Comparison of ENCODE assay signal across 14 cellular contexts in the genomic region with DNA sequence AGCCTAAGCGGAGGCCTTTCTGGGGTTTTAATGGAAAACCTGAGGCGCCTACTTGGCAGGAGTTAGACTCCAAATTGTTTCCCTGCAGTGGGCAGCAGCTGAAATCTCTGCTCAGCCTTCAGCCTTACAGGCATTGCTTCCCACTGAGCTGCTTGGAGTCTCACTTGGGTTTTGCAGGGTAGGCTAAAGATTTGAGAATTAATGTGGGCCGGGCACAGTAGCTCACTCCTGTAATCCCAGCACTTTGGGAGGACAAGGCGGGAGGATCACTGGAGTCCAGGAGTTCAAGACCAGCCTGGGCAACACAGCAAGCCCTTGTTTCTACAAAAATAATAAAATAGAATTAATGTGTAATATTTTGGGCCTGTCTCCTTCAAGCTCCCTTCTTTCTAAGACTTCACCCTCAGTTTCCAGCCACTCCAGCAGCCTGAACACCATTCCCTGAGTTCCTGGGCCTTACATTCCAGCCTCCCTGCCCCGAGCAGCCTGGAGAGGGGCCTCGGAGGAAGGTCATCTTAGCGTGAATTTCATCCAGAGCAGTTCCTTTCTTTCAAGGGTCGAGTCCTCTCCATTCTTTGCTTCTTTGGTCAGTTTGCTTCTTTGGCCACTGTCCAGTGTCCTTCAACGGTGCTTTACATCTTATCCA. TPM values are rescaled to one million over a fixed set of nuclear protein-coding genes. Genes with fewer than 3 reads are reported as not detected.
DNase-seq lines count a peak whose midpoint lies in the region; ATAC-seq and TF ChIP-seq lines count a peak whose summit lies in the region.
"Had no signal": no experiment of that assay in that cellular context is flagged by ENCODE, and none has a peak within 500 bp of the region (broad histone marks: within the 10 kb centered on the region; RNA-seq: fewer than 3 reads in every experiment).

No MANE protein-coding gene starts in this region.

- H3K4me3 ChIP-seq in MM.1S (ENCODE audit: low read length) (peak overlapping the region; percentile 42), coronary artery (peak overlapping the region; percentile 59), mucosa of stomach (ENCODE audit: low read length) (no peak overlapping the region), stomach smooth muscle (ENCODE audit: low read length in 2 of 2) (peak overlapping the region; percentile 67 to 70)

- H3K9ac ChIP-seq in MM.1S (ENCODE audit: low read length) (peak overlapping the region; percentile 35; the same call in 1 of the 2 replicates), mucosa of stomach (ENCODE audit: low read length) (peak overlapping the region; percentile 1), stomach smooth muscle (ENCODE audit: low read length in 2 of 2) (peak overlapping the region; percentile 66 to 77)

- H3K9me3 ChIP-seq in MM.1S (replicated peaks; ENCODE audit: insufficient read depth, low read length) (no peaks in the 10 kb centered on the region), mucosa of stomach (ENCODE audit: control insufficient read depth, low read length) (no peaks in the 10 kb centered on the region), stomach smooth muscle (ENCODE audit: control insufficient read depth in 2 of 2, low read length in 2 of 2) (no peaks in the 10 kb centered on the region)

- peak overlapping the region; percentile 81 for H3K4me2 ChIP-seq in MM.1S (ENCODE audit: low read depth, low read length)

- DNase-seq in MM.1S, result no peak
- no peak for DNase-seq in coronary artery (ENCODE audit: low spot score)
- no peak for DNase-seq in type B pancreatic cell (ENCODE audit: extremely low spot score, unreplicated experiment)
- DNase-seq in SW480 (ENCODE audit: low spot score), result no peak
- no peak for DNase-seq in Ammon's horn (ENCODE audit: low spot score)
- DNase-seq: activated CD4-positive, alpha-beta T cell treated with anti-CD3 and anti-CD28 coated beads, Interleukin-2, amount 50 U/mL, for 48 hours; activated naive CD4-positive, alpha-beta T cell treated with Interleukin-2 at 50 U/mL for 16 hours; GOT3; NK-92 treated with Interleukin-12 subunit alpha and Interleukin-12 subunit beta, amount 100 ng/mL, for 24 hours had no signal

- ATAC-seq in GM21367 (IDR thresholded peaks at IDR 0.05; ENCODE audit: unreplicated experiment), result no peak

- peak overlapping the region; percentile 85 for H2AFZ ChIP-seq in MM.1S (ENCODE audit: low read length)

- TF ChIP-seq CTCF in MM.1S (IDR thresholded peaks at IDR 0.05; ENCODE audit: low read length), result no peak
- TF ChIP-seq CTCF in coronary artery (IDR thresholded peaks at IDR 0.05), result no peak
- no peak for TF ChIP-seq CTCF in type B pancreatic cell (conservative IDR thresholded peaks at IDR 0.05)

- peaks cover 36% of the 10 kb centered on the region for H3K4me1 ChIP-seq in MM.1S (ENCODE audit: low read length)
- H3K4me1 ChIP-seq in mucosa of stomach (ENCODE audit: control insufficient read depth, insufficient read depth, low read length), result peaks cover 25% of the 10 kb centered on the region
- peaks cover 49% of the 10 kb centered on the region for H3K4me1 ChIP-seq in stomach smooth muscle (ENCODE audit: control insufficient read depth, insufficient read depth, low read length)

- H3K9me2 ChIP-seq in MM.1S (replicated peaks; ENCODE audit: insufficient read depth, low read length), result no peaks in the 10 kb centered on the region

- H3K36me3 Mint-ChIP-seq in type B pancreatic cell, result no peaks in the 10 kb centered on the region

- no peaks in the 10 kb centered on the region for H3K9me3 Mint-ChIP-seq in type B pancreatic cell

- H3K27me3 Mint-ChIP-seq in type B pancreatic cell, result peaks cover 11% of the 10 kb centered on the region

- no peak overlapping the region for H3K4me3 Mint-ChIP-seq in type B pancreatic cell

- H3F3A ChIP-seq in MM.1S (ENCODE audit: insufficient read depth, low read length), result no peaks in the 10 kb centered on the region

- H3K27me3 ChIP-seq in MM.1S (replicated peaks; ENCODE audit: insufficient read depth, low read length) (no peaks in the 10 kb centered on the region), mucosa of stomach (ENCODE audit: control insufficient read depth, insufficient read depth, low read length) (no peaks in the 10 kb centered on the region), stomach smooth muscle (ENCODE audit: control insufficient read depth in 1 of 2, insufficient read depth in 2 of 2, low read length in 2 of 2) (no peaks in the 10 kb centered on the region)
- H3K27me3 ChIP-seq: dorsolateral prefrontal cortex had no signal

- peak overlapping the region; percentile 50; the same call in 1 of the 2 replicates for H3K27ac ChIP-seq in MM.1S (ENCODE audit: low read length)
- peak overlapping the region; percentile 86 to 93 for H3K27ac ChIP-seq in coronary artery
- H3K27ac ChIP-seq in stomach smooth muscle (ENCODE audit: low read length), result peak overlapping the region; percentile 88

- H3K4me1 Mint-ChIP-seq in type B pancreatic cell (ENCODE audit: unreplicated experiment), result peaks cover 35% of the 10 kb centered on the region

- no peaks in the 10 kb centered on the region for H4K20me1 ChIP-seq in MM.1S (ENCODE audit: insufficient read depth, low read length)

- no peak overlapping the region for H3K27ac Mint-ChIP-seq in type B pancreatic cell

- no peaks in the 10 kb centered on the region for H3K79me2 ChIP-seq in MM.1S (ENCODE audit: low read length)

- no peaks in the 10 kb centered on the region for H3K36me3 ChIP-seq in MM.1S (replicated peaks; ENCODE audit: insufficient read depth, low read length)
- H3K36me3 ChIP-seq in mucosa of stomach (ENCODE audit: control insufficient read depth, insufficient read depth, low read length), result no peaks in the 10 kb centered on the region
- no peaks in the 10 kb centered on the region for H3K36me3 ChIP-seq in stomach smooth muscle (ENCODE audit: control insufficient read depth in 2 of 2, insufficient read depth in 2 of 2, low read length in 2 of 2)

RNA-seq across cellular contexts. Expression of gene RAB17, which starts 9.1 kb away (rescaled TPM):
- 18.4 and 21.6 TPM in 2 replicates for total RNA-seq in type B pancreatic cell (ENCODE audit: low replicate concordance)

RNA-seq across cellular contexts. Expression of gene LRRFIP1, which starts 27.8 kb away (rescaled TPM):
- 53.8 and 73.2 TPM in 2 replicates for total RNA-seq in type B pancreatic cell (ENCODE audit: low replicate concordance)

RNA-seq across cellular contexts. Expression of gene PRLH, which starts 33.2 kb away (rescaled TPM):
- not detected in 2 replicates for total RNA-seq in type B pancreatic cell (ENCODE audit: low replicate concordance)
- total RNA-seq: dorsolateral prefrontal cortex, mononuclear cell had no signal

Comparison
In these comparisons a context has a peak if more than half of its experiments do, and no peak if none do; other contexts are left out.
1. H3K9ac ChIP-seq: peak in every context shown above with its lines; median percentile 72 in stomach smooth muscle; 35 in MM.1S; 1 in mucosa of stomach.